In the genomic region with DNA sequence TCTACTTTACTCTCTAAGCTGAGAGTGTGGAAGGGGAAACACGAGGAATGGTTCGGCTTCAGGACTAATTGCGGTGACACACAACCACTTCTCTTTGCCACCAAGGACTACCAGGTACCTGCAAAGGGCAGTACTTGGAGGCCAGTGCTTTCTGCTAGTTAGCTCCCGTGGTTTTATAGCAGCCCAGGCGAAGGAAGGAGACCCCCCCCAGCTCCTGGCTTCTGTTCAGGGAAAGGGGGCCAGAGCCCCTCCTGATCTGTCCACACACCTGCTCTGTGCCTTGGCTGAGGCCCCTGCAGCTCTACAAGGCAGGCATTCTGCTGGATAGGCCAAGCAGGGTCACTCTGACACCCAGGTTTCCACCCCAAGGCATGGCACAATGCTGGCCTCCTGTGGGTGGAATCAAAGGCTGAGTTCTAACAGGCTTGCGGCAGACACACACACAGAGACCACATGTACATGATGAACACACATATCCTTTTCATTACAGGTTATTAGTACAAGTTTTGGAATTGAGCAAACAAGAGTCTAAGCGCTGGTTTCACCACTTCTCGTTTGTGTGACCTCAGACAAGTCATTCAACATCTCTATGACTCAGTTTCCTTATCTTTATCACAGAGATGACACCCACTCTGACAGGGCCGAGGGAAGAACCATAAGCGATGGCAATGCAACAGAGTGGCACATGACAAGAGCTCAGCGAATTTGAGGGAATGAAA, we compare ENCODE assay signal across 1 cellular context.
TF ChIP-seq lines count a peak whose summit lies in the region.

No MANE protein-coding gene starts in this region.

TF ChIP-seq in K562, 482 proteins besides CTCF, POLR2A, EP300 and RAD21 (continued from another document):
- TF ChIP-seq, protein P1, sequence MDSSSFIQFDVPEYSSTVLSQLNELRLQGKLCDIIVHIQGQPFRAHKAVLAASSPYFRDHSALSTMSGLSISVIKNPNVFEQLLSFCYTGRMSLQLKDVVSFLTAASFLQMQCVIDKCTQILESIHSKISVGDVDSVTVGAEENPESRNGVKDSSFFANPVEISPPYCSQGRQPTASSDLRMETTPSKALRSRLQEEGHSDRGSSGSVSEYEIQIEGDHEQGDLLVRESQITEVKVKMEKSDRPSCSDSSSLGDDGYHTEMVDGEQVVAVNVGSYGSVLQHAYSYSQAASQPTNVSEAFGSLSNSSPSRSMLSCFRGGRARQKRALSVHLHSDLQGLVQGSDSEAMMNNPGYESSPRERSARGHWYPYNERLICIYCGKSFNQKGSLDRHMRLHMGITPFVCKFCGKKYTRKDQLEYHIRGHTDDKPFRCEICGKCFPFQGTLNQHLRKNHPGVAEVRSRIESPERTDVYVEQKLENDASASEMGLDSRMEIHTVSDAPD (CRISPR knock-in tag; IDR thresholded peaks at IDR 0.05) = no peak
- no peak; the same call in 1 of the 2 replicates for TF ChIP-seq MYC (IDR thresholded peaks at IDR 0.05; ENCODE audit: low read depth, low read length)
- TF ChIP-seq MYC (CRISPR knock-in tag; IDR thresholded peaks at IDR 0.05; ENCODE audit: borderline replicate concordance, low read depth) = no peak
- no peak for TF ChIP-seq PRMT5 (CRISPR knock-in tag; IDR thresholded peaks at IDR 0.05)
- no peak for TF ChIP-seq KHSRP (IDR thresholded peaks at IDR 0.05)
- TF ChIP-seq ZNF184 (CRISPR knock-in tag; IDR thresholded peaks at IDR 0.05) = no peak
- TF ChIP-seq, protein P2, sequence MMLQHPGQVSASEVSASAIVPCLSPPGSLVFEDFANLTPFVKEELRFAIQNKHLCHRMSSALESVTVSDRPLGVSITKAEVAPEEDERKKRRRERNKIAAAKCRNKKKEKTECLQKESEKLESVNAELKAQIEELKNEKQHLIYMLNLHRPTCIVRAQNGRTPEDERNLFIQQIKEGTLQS (IDR thresholded peaks at IDR 0.05) = no peak
- TF ChIP-seq, protein P2 (CRISPR knock-in tag; conservative IDR thresholded peaks at IDR 0.05) = 0 out of 2 replicates have a peak, but pooled peaks have one; percentile 4
- TF ChIP-seq CCNT2 (IDR thresholded peaks at IDR 0.05; ENCODE audit: borderline replicate concordance, extremely low read depth, insufficient read length, low read depth, low read length) = no peak
- TF ChIP-seq, protein P3, sequence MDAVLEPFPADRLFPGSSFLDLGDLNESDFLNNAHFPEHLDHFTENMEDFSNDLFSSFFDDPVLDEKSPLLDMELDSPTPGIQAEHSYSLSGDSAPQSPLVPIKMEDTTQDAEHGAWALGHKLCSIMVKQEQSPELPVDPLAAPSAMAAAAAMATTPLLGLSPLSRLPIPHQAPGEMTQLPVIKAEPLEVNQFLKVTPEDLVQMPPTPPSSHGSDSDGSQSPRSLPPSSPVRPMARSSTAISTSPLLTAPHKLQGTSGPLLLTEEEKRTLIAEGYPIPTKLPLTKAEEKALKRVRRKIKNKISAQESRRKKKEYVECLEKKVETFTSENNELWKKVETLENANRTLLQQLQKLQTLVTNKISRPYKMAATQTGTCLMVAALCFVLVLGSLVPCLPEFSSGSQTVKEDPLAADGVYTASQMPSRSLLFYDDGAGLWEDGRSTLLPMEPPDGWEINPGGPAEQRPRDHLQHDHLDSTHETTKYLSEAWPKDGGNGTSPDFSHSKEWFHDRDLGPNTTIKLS (IDR thresholded peaks at IDR 0.05; ENCODE audit: borderline replicate concordance, low read depth) = no peak
- no peak for TF ChIP-seq HNRNPK (IDR thresholded peaks at IDR 0.05; ENCODE audit: low read depth, low read length, poor library complexity, severe bottlenecking)
- TF ChIP-seq, protein P4, sequence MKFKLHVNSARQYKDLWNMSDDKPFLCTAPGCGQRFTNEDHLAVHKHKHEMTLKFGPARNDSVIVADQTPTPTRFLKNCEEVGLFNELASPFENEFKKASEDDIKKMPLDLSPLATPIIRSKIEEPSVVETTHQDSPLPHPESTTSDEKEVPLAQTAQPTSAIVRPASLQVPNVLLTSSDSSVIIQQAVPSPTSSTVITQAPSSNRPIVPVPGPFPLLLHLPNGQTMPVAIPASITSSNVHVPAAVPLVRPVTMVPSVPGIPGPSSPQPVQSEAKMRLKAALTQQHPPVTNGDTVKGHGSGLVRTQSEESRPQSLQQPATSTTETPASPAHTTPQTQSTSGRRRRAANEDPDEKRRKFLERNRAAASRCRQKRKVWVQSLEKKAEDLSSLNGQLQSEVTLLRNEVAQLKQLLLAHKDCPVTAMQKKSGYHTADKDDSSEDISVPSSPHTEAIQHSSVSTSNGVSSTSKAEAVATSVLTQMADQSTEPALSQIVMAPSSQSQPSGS (CRISPR knock-in tag; IDR thresholded peaks at IDR 0.05) = no peak
- no peak for TF ChIP-seq JUNB (CRISPR knock-in tag; conservative IDR thresholded peaks at IDR 0.05)
- 0 out of 2 replicates have a peak, but pooled peaks have one; percentile 26 for TF ChIP-seq DMBX1 (CRISPR knock-in tag; IDR thresholded peaks at IDR 0.05; ENCODE audit: borderline replicate concordance)
- TF ChIP-seq, protein P5, sequence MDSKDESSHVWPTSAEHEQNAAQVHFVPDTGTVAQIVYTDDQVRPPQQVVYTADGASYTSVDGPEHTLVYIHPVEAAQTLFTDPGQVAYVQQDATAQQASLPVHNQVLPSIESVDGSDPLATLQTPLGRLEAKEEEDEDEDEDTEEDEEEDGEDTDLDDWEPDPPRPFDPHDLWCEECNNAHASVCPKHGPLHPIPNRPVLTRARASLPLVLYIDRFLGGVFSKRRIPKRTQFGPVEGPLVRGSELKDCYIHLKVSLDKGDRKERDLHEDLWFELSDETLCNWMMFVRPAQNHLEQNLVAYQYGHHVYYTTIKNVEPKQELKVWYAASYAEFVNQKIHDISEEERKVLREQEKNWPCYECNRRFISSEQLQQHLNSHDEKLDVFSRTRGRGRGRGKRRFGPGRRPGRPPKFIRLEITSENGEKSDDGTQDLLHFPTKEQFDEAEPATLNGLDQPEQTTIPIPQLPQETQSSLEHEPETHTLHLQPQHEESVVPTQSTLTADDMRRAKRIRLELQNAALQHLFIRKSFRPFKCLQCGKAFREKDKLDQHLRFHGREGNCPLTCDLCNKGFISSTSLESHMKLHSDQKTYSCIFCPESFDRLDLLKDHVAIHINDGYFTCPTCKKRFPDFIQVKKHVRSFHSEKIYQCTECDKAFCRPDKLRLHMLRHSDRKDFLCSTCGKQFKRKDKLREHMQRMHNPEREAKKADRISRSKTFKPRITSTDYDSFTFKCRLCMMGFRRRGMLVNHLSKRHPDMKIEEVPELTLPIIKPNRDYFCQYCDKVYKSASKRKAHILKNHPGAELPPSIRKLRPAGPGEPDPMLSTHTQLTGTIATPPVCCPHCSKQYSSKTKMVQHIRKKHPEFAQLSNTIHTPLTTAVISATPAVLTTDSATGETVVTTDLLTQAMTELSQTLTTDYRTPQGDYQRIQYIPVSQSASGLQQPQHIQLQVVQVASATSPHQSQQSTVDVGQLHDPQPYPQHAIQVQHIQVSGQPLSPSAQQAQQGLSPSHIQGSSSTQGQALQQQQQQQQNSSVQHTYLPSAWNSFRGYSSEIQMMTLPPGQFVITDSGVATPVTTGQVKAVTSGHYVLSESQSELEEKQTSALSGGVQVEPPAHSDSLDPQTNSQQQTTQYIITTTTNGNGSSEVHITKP (IDR thresholded peaks at IDR 0.05; ENCODE audit: partially characterized antibody) = no peak
- 0 out of 2 replicates have a peak, but pooled peaks have one; percentile 37 for TF ChIP-seq ZNF133 (CRISPR knock-in tag; IDR thresholded peaks at IDR 0.05)
- TF ChIP-seq YY1 (IDR thresholded peaks at IDR 0.05; ENCODE audit: borderline replicate concordance in 1 of 3, control insufficient read depth in 1 of 3, extremely low read depth in 1 of 3, insufficient read depth in 3 of 3, insufficient read length in 1 of 3, insufficient replicate concordance in 2 of 3, low read depth in 1 of 3, low read length in 2 of 3) = no peak
- TF ChIP-seq CBX2 (IDR thresholded peaks at IDR 0.05; ENCODE audit: insufficient read depth, low read length, poor library complexity, severe bottlenecking) = no peak
- TF ChIP-seq CAMTA2 (CRISPR knock-in tag; conservative IDR thresholded peaks at IDR 0.05) = no peak
- TF ChIP-seq, protein P6, sequence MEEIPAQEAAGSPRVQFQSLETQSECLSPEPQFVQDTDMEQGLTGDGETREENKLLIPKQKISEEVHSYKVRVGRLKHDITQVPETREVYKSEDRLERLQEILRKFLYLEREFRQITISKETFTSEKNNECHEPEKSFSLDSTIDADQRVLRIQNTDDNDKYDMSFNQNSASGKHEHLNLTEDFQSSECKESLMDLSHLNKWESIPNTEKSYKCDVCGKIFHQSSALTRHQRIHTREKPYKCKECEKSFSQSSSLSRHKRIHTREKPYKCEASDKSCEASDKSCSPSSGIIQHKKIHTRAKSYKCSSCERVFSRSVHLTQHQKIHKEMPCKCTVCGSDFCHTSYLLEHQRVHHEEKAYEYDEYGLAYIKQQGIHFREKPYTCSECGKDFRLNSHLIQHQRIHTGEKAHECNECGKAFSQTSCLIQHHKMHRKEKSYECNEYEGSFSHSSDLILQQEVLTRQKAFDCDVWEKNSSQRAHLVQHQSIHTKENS (CRISPR knock-in tag; IDR thresholded peaks at IDR 0.05) = no peak
- TF ChIP-seq, protein P7, sequence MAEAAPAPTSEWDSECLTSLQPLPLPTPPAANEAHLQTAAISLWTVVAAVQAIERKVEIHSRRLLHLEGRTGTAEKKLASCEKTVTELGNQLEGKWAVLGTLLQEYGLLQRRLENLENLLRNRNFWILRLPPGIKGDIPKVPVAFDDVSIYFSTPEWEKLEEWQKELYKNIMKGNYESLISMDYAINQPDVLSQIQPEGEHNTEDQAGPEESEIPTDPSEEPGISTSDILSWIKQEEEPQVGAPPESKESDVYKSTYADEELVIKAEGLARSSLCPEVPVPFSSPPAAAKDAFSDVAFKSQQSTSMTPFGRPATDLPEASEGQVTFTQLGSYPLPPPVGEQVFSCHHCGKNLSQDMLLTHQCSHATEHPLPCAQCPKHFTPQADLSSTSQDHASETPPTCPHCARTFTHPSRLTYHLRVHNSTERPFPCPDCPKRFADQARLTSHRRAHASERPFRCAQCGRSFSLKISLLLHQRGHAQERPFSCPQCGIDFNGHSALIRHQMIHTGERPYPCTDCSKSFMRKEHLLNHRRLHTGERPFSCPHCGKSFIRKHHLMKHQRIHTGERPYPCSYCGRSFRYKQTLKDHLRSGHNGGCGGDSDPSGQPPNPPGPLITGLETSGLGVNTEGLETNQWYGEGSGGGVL (CRISPR knock-in tag; IDR thresholded peaks at IDR 0.05) = peak; percentile 44; the same call in 1 of the 2 replicates
- peak; percentile 41 for TF ChIP-seq TBP (optimal IDR thresholded peaks at IDR 0.05; ENCODE audit: low read depth, low read length)
- TF ChIP-seq, protein P8, sequence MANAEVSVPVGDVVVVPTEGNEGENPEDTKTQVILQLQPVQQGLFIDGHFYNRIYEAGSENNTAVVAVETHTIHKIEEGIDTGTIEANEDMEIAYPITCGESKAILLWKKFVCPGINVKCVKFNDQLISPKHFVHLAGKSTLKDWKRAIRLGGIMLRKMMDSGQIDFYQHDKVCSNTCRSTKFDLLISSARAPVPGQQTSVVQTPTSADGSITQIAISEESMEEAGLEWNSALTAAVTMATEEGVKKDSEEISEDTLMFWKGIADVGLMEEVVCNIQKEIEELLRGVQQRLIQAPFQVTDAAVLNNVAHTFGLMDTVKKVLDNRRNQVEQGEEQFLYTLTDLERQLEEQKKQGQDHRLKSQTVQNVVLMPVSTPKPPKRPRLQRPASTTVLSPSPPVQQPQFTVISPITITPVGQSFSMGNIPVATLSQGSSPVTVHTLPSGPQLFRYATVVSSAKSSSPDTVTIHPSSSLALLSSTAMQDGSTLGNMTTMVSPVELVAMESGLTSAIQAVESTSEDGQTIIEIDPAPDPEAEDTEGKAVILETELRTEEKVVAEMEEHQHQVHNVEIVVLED (CRISPR knock-in tag; IDR thresholded peaks at IDR 0.05) = no peak
- no peak for TF ChIP-seq ZBED1 (IDR thresholded peaks at IDR 0.05)
- TF ChIP-seq ZKSCAN1 (IDR thresholded peaks at IDR 0.05; ENCODE audit: low read depth, low read length) = no peak
TF ChIP-seq in K562: peak in this region for 32.
